23 cellular contexts compared by ENCODE assay signal in the genomic region with DNA sequence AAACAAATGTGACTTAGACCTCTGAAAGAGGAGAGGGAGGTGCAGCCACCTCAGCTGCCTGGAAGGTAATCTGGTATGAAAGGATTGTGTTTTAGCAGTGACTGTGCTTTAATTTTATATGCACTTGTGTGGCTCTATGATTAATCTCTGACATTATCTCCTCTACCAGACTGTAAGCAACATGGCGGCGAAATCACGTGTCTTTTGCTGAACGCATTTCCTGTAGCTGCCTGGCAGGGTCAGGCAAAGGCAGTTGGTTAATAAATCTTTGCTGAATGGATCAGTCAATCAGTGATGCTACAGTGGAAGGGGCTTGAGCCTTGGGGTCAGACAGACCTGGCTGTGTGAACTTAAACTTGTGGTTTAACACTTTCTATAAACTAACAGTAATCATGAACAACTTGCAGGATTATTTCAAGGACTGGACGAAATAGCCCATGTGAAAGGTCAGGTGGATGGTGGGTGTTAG.
DNase-seq lines count a peak whose midpoint lies in the region; ATAC-seq and TF ChIP-seq lines count a peak whose summit lies in the region.
"Had no signal": no experiment of that assay in that cellular context is flagged by ENCODE, and none has a peak within 500 bp of the region (broad histone marks: within the 10 kb centered on the region; RNA-seq: fewer than 3 reads in every experiment).

No MANE protein-coding gene starts in this region.

- no peaks in the 10 kb centered on the region for H3K36me3 Mint-ChIP-seq in activated CD4-positive, alpha-beta memory T cell treated with anti-CD3 and anti-CD28 coated beads for 36 hours
- H3K36me3 Mint-ChIP-seq in activated CD4-positive, alpha-beta memory T cell treated with anti-CD3 and anti-CD28 coated beads, Interleukin-2, amount 10 ng/mL, durations not matched to agents 7 days and 5 days (ENCODE audit: low read depth): no peaks in the 10 kb centered on the region
- no peaks in the 10 kb centered on the region for H3K36me3 Mint-ChIP-seq in chondrocyte (ENCODE audit: low read depth)

- no peak overlapping the region for H3K4ac ChIP-seq in neuronal stem cell (ENCODE audit: low read length)

- H3K4me2 ChIP-seq in neuronal stem cell (ENCODE audit: insufficient read depth, low read length, poor library complexity, severe bottlenecking): no peak overlapping the region
- H3K4me2 ChIP-seq: KMS-11 had no signal

- no peaks in the 10 kb centered on the region for H3K27me3 ChIP-seq in HUES64 (ENCODE audit: insufficient read depth, low read length)
- no peaks in the 10 kb centered on the region for H3K27me3 ChIP-seq in neuronal stem cell (ENCODE audit: control insufficient read depth in 3 of 3, insufficient read depth in 3 of 3, low read depth in 1 of 3, low read length in 3 of 3)
- H3K27me3 ChIP-seq: BE2C, heart right ventricle, right atrium auricular region had no signal

- no peak overlapping the region for H4K91ac ChIP-seq in neuronal stem cell (ENCODE audit: low read depth, low read length, poor library complexity)

- no peaks in the 10 kb centered on the region for H3K79me1 ChIP-seq in neuronal stem cell (ENCODE audit: low read depth, low read length)

- H3K4me3 Mint-ChIP-seq in activated CD4-positive, alpha-beta memory T cell treated with anti-CD3 and anti-CD28 coated beads for 36 hours: no peak overlapping the region
- no peak overlapping the region for H3K4me3 Mint-ChIP-seq in activated CD4-positive, alpha-beta memory T cell treated with anti-CD3 and anti-CD28 coated beads, Interleukin-2, amount 10 ng/mL, durations not matched to agents 7 days and 5 days
- H3K4me3 Mint-ChIP-seq in chondrocyte (ENCODE audit: unreplicated experiment): no peak overlapping the region

- H2BK15ac ChIP-seq in neuronal stem cell (ENCODE audit: low read length): no peak overlapping the region

- 73% methylated on average over 4 of the region's 5 CpGs for WGBS in HUES64
- no CpG with 5 or more reads among the region's 5 CpGs for WGBS in neuronal stem cell (ENCODE audit: extremely low coverage in 2 of 2, insufficient read length in 2 of 2, insufficient replicate concordance in 1 of 2), 2 donors

- H3K4me1 ChIP-seq in HUES64 (ENCODE audit: insufficient read depth, low read length) (peaks cover 43% of the 10 kb centered on the region), neuronal stem cell (ENCODE audit: control insufficient read depth in 2 of 2, insufficient read depth in 1 of 2, low read depth in 1 of 2, low read length in 2 of 2) (peaks cover 16 to 18% of the 10 kb centered on the region in 2 donors)
- H3K4me1 ChIP-seq: BE2C had no signal

- H3K36me3 ChIP-seq in HUES64 (ENCODE audit: insufficient read depth, low read length): no peaks in the 10 kb centered on the region
- H3K36me3 ChIP-seq in neuronal stem cell (replicated peaks in 1 of 2; ENCODE audit: control insufficient read depth in 2 of 2, insufficient read depth in 2 of 2, low read length in 2 of 2): no peaks in the 10 kb centered on the region
- H3K36me3 ChIP-seq: BE2C, heart right ventricle, right atrium auricular region had no signal

- peaks cover 25% of the 10 kb centered on the region for H3K4me1 Mint-ChIP-seq in activated CD4-positive, alpha-beta memory T cell treated with anti-CD3 and anti-CD28 coated beads for 36 hours (ENCODE audit: low read depth)
- peaks cover 28% of the 10 kb centered on the region for H3K4me1 Mint-ChIP-seq in activated CD4-positive, alpha-beta memory T cell treated with anti-CD3 and anti-CD28 coated beads, Interleukin-2, amount 10 ng/mL, durations not matched to agents 7 days and 5 days
- peaks cover 41% of the 10 kb centered on the region for H3K4me1 Mint-ChIP-seq in chondrocyte (ENCODE audit: low read depth)

- intact Hi-C loops in activated CD4-positive, alpha-beta memory T cell treated with anti-CD3 and anti-CD28 coated beads for 36 hours (cut with micrococcal nuclease): loop anchor here (1.0 kb wide), 1 partner anchor 36 kb away; no protein-coding TSS in a partner anchor

- CTCF ChIA-PET in activated CD4-positive, alpha-beta memory T cell treated with anti-CD3 and anti-CD28 coated beads for 36 hours (lab: Charles Lee): no interaction called here
- CTCF ChIA-PET in activated CD4-positive, alpha-beta memory T cell treated with anti-CD3 and anti-CD28 coated beads, Interleukin-2, amount 10 ng/mL, durations not matched to agents 7 days and 5 days (lab: Charles Lee): no interaction called here

- no peak overlapping the region for H3K27ac Mint-ChIP-seq in activated CD4-positive, alpha-beta memory T cell treated with anti-CD3 and anti-CD28 coated beads for 36 hours
- no peak overlapping the region for H3K27ac Mint-ChIP-seq in activated CD4-positive, alpha-beta memory T cell treated with anti-CD3 and anti-CD28 coated beads, Interleukin-2, amount 10 ng/mL, durations not matched to agents 7 days and 5 days
- H3K27ac Mint-ChIP-seq in chondrocyte (ENCODE audit: unreplicated experiment): peak overlapping the region; percentile 22
- H3K27ac Mint-ChIP-seq: activated T-helper 2 cell treated with anti-CD3 and anti-CD28 coated beads, Interferon-gamma antibody, Interleukin-2, Interleukin-4, amounts not matched to agents 10 μg/mL and 5 μg/mL and 100 μg/mL, durations not matched to agents 14 hours and 24 hours and 36 hours had no signal

- H3K9ac ChIP-seq in HUES64 (ENCODE audit: low read depth, low read length) (no peak overlapping the region), neuronal stem cell (ENCODE audit: low read depth, low read length, poor library complexity) (no peak overlapping the region)
- H3K9ac ChIP-seq: KMS-11 had no signal

- H4K8ac ChIP-seq in neuronal stem cell (ENCODE audit: low read depth, low read length): no peak overlapping the region

- no peak for ATAC-seq in HG02870 (IDR thresholded peaks at IDR 0.05; ENCODE audit: unreplicated experiment)
- ATAC-seq: heart right ventricle, left ventricle myocardium superior, mucosa of descending colon had no signal

- H2AK5ac ChIP-seq in neuronal stem cell (ENCODE audit: low read depth, low read length): no peak overlapping the region

- no peaks in the 10 kb centered on the region for H3K9me3 Mint-ChIP-seq in activated CD4-positive, alpha-beta memory T cell treated with anti-CD3 and anti-CD28 coated beads for 36 hours
- peaks cover 2% of the 10 kb centered on the region for H3K9me3 Mint-ChIP-seq in activated CD4-positive, alpha-beta memory T cell treated with anti-CD3 and anti-CD28 coated beads, Interleukin-2, amount 10 ng/mL, durations not matched to agents 7 days and 5 days
- H3K9me3 Mint-ChIP-seq in chondrocyte (ENCODE audit: low read depth): peaks cover 6% of the 10 kb centered on the region
- H3K9me3 Mint-ChIP-seq: activated T-helper 2 cell treated with anti-CD3 and anti-CD28 coated beads, Interferon-gamma antibody, Interleukin-2, Interleukin-4, amounts not matched to agents 10 μg/mL and 5 μg/mL and 100 μg/mL, durations not matched to agents 14 hours and 24 hours and 36 hours had no signal

- POLR2A ChIA-PET in activated CD4-positive, alpha-beta memory T cell treated with anti-CD3 and anti-CD28 coated beads for 36 hours (lab: Charles Lee): interaction anchor here (0.9 kb wide), 1 partner anchor 93 kb away, joined by 3 read pairs; no protein-coding TSS in a partner anchor
- POLR2A ChIA-PET in activated CD4-positive, alpha-beta memory T cell treated with anti-CD3 and anti-CD28 coated beads, Interleukin-2, amount 10 ng/mL, durations not matched to agents 7 days and 5 days (lab: Charles Lee): no interaction called here

- no peak overlapping the region for H3K18ac ChIP-seq in neuronal stem cell (ENCODE audit: low read length)

- H3K9me3 ChIP-seq in HUES64 (ENCODE audit: insufficient read depth, low read depth, low read length) (0 out of 2 replicates have a peak, but pooled peaks cover 4% of the 10 kb centered on the region), neuronal stem cell (replicated peaks in 1 of 2; ENCODE audit: control insufficient read depth in 2 of 2, insufficient read depth in 1 of 2, low read depth in 1 of 2, low read length in 2 of 2) (peaks cover 0 to 9% of the 10 kb centered on the region in 2 donors)
- H3K9me3 ChIP-seq: BE2C, heart right ventricle, mucosa of descending colon, right atrium auricular region had no signal

- H3K27me3 Mint-ChIP-seq in activated CD4-positive, alpha-beta memory T cell treated with anti-CD3 and anti-CD28 coated beads for 36 hours: peaks cover 9% of the 10 kb centered on the region
- no peaks in the 10 kb centered on the region for H3K27me3 Mint-ChIP-seq in activated CD4-positive, alpha-beta memory T cell treated with anti-CD3 and anti-CD28 coated beads, Interleukin-2, amount 10 ng/mL, durations not matched to agents 7 days and 5 days
- no peaks in the 10 kb centered on the region for H3K27me3 Mint-ChIP-seq in chondrocyte (ENCODE audit: low read depth)

- no peak overlapping the region for H3K23ac ChIP-seq in neuronal stem cell (ENCODE audit: low read depth, low read length, poor library complexity)

- no peak overlapping the region for H2BK5ac ChIP-seq in neuronal stem cell (ENCODE audit: low read length)

- H2AFZ ChIP-seq in neuronal stem cell (ENCODE audit: low read length): peak overlapping the region; percentile 24

- no peak overlapping the region for H3K14ac ChIP-seq in neuronal stem cell (ENCODE audit: low read length)

- no peak overlapping the region for H3K4me3 ChIP-seq in HUES64 (ENCODE audit: low read length)
- no peak overlapping the region for H3K4me3 ChIP-seq in neuronal stem cell (ENCODE audit: low read length in 2 of 2)
- H3K4me3 ChIP-seq: heart right ventricle, mucosa of descending colon, right atrium auricular region had no signal

- no peak overlapping the region for H2BK120ac ChIP-seq in neuronal stem cell (ENCODE audit: low read depth, low read length)

- peak; percentile 20 for DNase-seq in activated CD4-positive, alpha-beta memory T cell treated with anti-CD3 and anti-CD28 coated beads for 36 hours
- no peak for DNase-seq in activated CD4-positive, alpha-beta memory T cell treated with anti-CD3 and anti-CD28 coated beads, Interleukin-2, amount 10 ng/mL, durations not matched to agents 7 days and 5 days
- DNase-seq in chondrocyte (ENCODE audit: low spot score) (no peak), neuronal stem cell (ENCODE audit: low spot score) (no peak), GM19240 (ENCODE audit: insufficient read length, low spot score) (no peak)
- DNase-seq in activated CD8-positive, alpha-beta memory T cell treated with anti-CD3 and anti-CD28 coated beads, Interleukin-2, amount 50 U/mL, for 4 hours: no peak
- DNase-seq: BE2C; cortex of kidney; heart right ventricle; left ventricle myocardium superior; mucosa of descending colon; NCI-H1048; NCI-H2029 treated with DMSO at 0.1 percent for 48 hours; NCI-H446; nucleus accumbens; stimulated activated CD4-positive, alpha-beta T cell treated with anti-CD3 and anti-CD28 coated beads, Interleukin-12 subunit alpha, Interleukin-12 subunit beta, amount 100 ng/mL, for 4 hours; substantia nigra; T1000 had no signal

- H2BK12ac ChIP-seq in neuronal stem cell (ENCODE audit: low read length): no peak overlapping the region

- peak overlapping the region; percentile 87 for H3K27ac ChIP-seq in HUES64 (ENCODE audit: low read depth, low read length)
- peak overlapping the region; percentile 86 for H3K27ac ChIP-seq in neuronal stem cell (replicated peaks; ENCODE audit: low read length)
- H3K27ac ChIP-seq: KMS-11, right atrium auricular region had no signal

- no peak for TF ChIP-seq CTCF in chondrocyte (IDR thresholded peaks at IDR 0.05)
